ENCODE assay signal across 1 cellular context in the genomic region with DNA sequence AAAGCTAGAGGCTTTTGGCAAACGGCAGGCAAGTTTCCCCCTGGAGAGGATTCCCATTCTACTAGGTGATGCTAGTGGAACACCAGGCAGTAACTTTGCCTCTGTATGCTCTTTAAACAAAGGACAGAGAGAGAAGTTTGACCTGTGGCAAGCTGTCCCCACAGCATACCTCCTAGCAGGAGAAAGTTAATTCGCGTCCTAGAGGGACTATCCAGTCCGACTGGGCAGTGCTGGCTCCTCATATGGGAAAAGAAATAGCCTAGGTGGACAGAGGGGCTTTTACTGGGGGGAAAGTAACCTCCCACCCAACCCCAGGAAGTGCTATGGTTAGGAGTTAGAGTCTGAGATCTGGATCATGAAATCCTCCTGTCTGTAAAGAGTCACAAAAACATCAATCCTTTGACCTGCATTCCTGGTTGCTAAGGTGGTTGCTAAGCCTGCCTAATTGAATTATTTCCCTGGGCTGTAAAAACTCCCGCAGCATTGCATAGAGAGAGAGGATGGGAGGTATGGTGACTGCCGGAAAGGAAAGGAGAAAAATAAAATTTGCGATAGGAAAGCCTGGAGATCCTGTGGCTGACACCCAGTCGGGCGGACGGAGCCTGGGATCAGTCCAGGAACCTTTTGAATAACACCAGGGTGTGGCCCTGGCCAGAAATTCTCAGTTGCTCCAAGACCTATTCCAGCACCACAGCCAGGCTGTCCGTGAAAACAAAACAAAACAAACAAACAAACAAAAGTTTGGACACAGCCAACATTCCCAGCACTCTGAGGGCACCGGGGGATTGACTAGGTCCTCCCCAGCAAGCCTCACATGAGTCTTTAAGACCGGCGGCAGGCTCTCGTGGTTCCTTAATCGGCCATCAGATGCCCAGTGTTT.
TF ChIP-seq lines count a peak whose summit lies in the region.

No MANE protein-coding gene starts in this region.

TF ChIP-seq in A549, 52 proteins besides CTCF, POLR2A, EP300 and RAD21 (continued from another document):
- TF ChIP-seq SMC3 (IDR thresholded peaks at IDR 0.05) (no peak), NPAS2 (CRISPR knock-in tag; IDR thresholded peaks at IDR 0.05; ENCODE audit: borderline replicate concordance) (no peak), CHD4 (IDR thresholded peaks at IDR 0.05; ENCODE audit: borderline replicate concordance) (no peak)
